8 cellular contexts compared by ENCODE assay signal in genomic region chr5:140251527-140251973, GRCh38. TPM values are rescaled to one million over a fixed set of nuclear protein-coding genes. Genes with fewer than 3 reads are reported as not detected.
A peak's percentile ranks its signal among the peaks of the same experiment; 100 is the strongest.
DNase-seq lines count a peak whose midpoint lies in the region; ATAC-seq and TF ChIP-seq lines count a peak whose summit lies in the region.

No MANE protein-coding gene starts in this region.

- peak; percentile 94 for ATAC-seq in activated CD4-positive, alpha-beta T cell treated with anti-CD3 and anti-CD28 coated beads for 36 hours
- ATAC-seq in GM19035 (IDR thresholded peaks at IDR 0.05; ENCODE audit: unreplicated experiment), result no peak

- CTCF ChIA-PET in activated CD4-positive, alpha-beta T cell treated with anti-CD3 and anti-CD28 coated beads for 36 hours (lab: Charles Lee), result interaction anchor here (0.7 to 21.0 kb wide), 7 partner anchors 9 to 460 kb away, joined by 3 to 616 read pairs (median 4); partner anchors contain the start of genes HBEGF and PFDN1

- H3K9me3 Mint-ChIP-seq in activated CD4-positive, alpha-beta T cell treated with anti-CD3 and anti-CD28 coated beads for 36 hours (ENCODE audit: low read depth), result no peaks in the 10 kb centered on the region

- POLR2A ChIA-PET in activated CD4-positive, alpha-beta T cell treated with anti-CD3 and anti-CD28 coated beads for 36 hours (lab: Charles Lee), result interaction anchor here (1.0 kb wide), 1 partner anchor 459 kb away, joined by 3 read pairs; no protein-coding TSS in a partner anchor

- DNase-seq in activated CD4-positive, alpha-beta T cell treated with anti-CD3 and anti-CD28 coated beads for 24 hours (ENCODE audit: low read depth in 2 of 2), result peak; percentile 29 to 49
- DNase-seq in activated CD4-positive, alpha-beta T cell treated with anti-CD3 and anti-CD28 coated beads for 1 hour, result no peak
- DNase-seq in HT1080 (ENCODE audit: low read depth) (peak; percentile 100), epithelial cell of esophagus (ENCODE audit: low read depth) (peak; percentile 82), NCI-H1694 (lab: John Stamatoyannopoulos, UW) (no peak)
- DNase-seq in activated CD4-positive, alpha-beta T cell treated with anti-CD3 and anti-CD28 coated beads for 36 hours, result peak; percentile 85
- peak; percentile 14 to 29 for DNase-seq in stimulated activated CD4-positive, alpha-beta T cell treated with anti-CD3 and anti-CD28 coated beads, Interleukin-15, amount 100 ng/mL, for 1 hour (ENCODE audit: low read depth in 1 of 2, low spot score in 1 of 2)

- no peaks in the 10 kb centered on the region for H3K27me3 Mint-ChIP-seq in activated CD4-positive, alpha-beta T cell treated with anti-CD3 and anti-CD28 coated beads for 36 hours

- H3K4me3 ChIP-seq in epithelial cell of esophagus (ENCODE audit: low read length), result no peak overlapping the region

- intact Hi-C loops in activated CD4-positive, alpha-beta T cell treated with anti-CD3 and anti-CD28 coated beads for 36 hours (cut with DNase I, micrococcal nuclease), result loop anchor here (1.0 to 10.0 kb wide), 5 partner anchors 16 to 303 kb away; partner anchors contain the start of genes PFDN1 (in 2 of the 2) and SRA1 (in 1 of the 2)

- H3K4me1 Mint-ChIP-seq in activated CD4-positive, alpha-beta T cell treated with anti-CD3 and anti-CD28 coated beads for 36 hours, result peaks cover 42% of the 10 kb centered on the region

- TF ChIP-seq CTCF in epithelial cell of esophagus (IDR thresholded peaks at IDR 0.05; ENCODE audit: insufficient read depth, low read depth, low read length, missing control alignments), result no peak

- H3K36me3 Mint-ChIP-seq in activated CD4-positive, alpha-beta T cell treated with anti-CD3 and anti-CD28 coated beads for 36 hours (ENCODE audit: low read depth), result peaks cover 15% of the 10 kb centered on the region

- H3K27ac Mint-ChIP-seq in activated CD4-positive, alpha-beta T cell treated with anti-CD3 and anti-CD28 coated beads for 36 hours, result peak overlapping the region; percentile 90

- peak overlapping the region; percentile 18 for H3K4me3 Mint-ChIP-seq in activated CD4-positive, alpha-beta T cell treated with anti-CD3 and anti-CD28 coated beads for 36 hours

RNA-seq across cellular contexts. Expression of gene PFDN1, which starts 51.4 kb away (rescaled TPM):
- 114 and 149 TPM in 2 replicates for total RNA-seq in HT1080 (2014; rRNA removed; shearing (Covaris generic))
- polyA plus RNA-seq in HT1080 (2015; cell fraction: cytosol; rRNA removed), result 174 and 198 TPM in 2 replicates
- polyA plus RNA-seq in HT1080 (2015; cell fraction: nucleus; rRNA removed), result 73.5 and 77.0 TPM in 2 replicates
- 10 to 100 TPM; 52.6 to 63.2 TPM for total RNA-seq in activated CD4-positive, alpha-beta T cell treated with anti-CD3 and anti-CD28 coated beads for 36 hours

Comparison
In these comparisons a context has a peak if more than half of its experiments do, and no peak if none do; other contexts are left out.
1. DNase-seq: peak in activated CD4-positive, alpha-beta T cell treated with anti-CD3 and anti-CD28 coated beads for 24 hours (2 of 2), HT1080 (single experiment), activated CD4-positive, alpha-beta T cell treated with anti-CD3 and anti-CD28 coated beads for 36 hours (single experiment), epithelial cell of esophagus (single experiment) and stimulated activated CD4-positive, alpha-beta T cell treated with anti-CD3 and anti-CD28 coated beads, Interleukin-15, amount 100 ng/mL, for 1 hour (2 of 2); none in activated CD4-positive, alpha-beta T cell treated with anti-CD3 and anti-CD28 coated beads for 1 hour (single experiment) and NCI-H1694 (single experiment).